21 cellular contexts compared by ENCODE assay signal in the genomic region with DNA sequence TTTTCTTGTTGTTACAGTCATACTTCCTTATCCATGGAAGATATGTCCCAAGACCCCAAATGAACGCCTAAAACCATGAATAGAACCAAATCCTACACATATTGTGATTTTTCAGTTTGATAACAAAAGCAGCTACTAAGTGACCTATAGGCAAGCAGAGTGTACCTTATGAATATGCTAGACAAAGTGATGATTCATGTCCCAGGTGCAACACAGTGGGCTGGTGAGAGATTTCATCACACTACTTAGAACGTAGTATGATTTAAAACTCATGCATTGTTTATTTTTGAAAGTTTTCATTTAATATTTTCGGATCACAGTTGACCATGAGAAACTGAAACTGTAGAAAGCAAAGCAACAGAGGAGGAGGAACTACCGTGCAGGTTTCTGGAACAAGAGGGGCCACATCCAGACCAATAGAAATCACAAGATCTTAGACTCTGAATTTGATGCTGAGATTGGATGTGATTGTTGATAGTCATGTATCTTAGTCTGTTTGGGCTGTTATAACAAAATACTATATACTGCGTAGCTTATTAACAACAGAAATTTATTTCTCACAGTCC.
"Had no signal": no experiment of that assay in that cellular context is flagged by ENCODE, and none has a peak within 500 bp of the region (broad histone marks: within the 10 kb centered on the region; RNA-seq: fewer than 3 reads in every experiment).

No MANE protein-coding gene starts in this region.

- H3K4me3 ChIP-seq: K562, MG63, SJCRH30 had no signal

- ATAC-seq: K562, Panc1, Right ventricle myocardium inferior, SK-N-SH treated with all-trans-retinoic acid at 6 μM for 48 hours had no signal

- DNase-seq: MG63, NCI-H1092 treated with DMSO at 0.1 percent for 48 hours, NCI-H1417, NCI-H1436 treated with DMSO at 0.1 percent for 48 hours, NCI-H1694, NCI-H1930, NCI-H2081, NCI-H2107, NCI-H2227 treated with DMSO at 0.1 percent for 48 hours, NCI-H524, NCI-H526 treated with DMSO at 0.1 percent for 48 hours, NCI-H748 treated with DMSO at 0.1 percent for 48 hours, SHP77 treated with DMSO at 0.1 percent for 48 hours, SJCRH30 had no signal

- H3K27ac ChIP-seq: HL-60, RWPE1, SJCRH30 had no signal

- H3K27me3 ChIP-seq: MG63, SJCRH30 had no signal

- FAIRE-seq: HTR-8/SVneo, K562 had no signal

- H3K4me1 ChIP-seq: SJCRH30 had no signal

- H3K9me3 ChIP-seq: MG63, SJCRH30 had no signal

- H3K36me3 ChIP-seq: MG63, SJCRH30 had no signal
